In the genomic region with DNA sequence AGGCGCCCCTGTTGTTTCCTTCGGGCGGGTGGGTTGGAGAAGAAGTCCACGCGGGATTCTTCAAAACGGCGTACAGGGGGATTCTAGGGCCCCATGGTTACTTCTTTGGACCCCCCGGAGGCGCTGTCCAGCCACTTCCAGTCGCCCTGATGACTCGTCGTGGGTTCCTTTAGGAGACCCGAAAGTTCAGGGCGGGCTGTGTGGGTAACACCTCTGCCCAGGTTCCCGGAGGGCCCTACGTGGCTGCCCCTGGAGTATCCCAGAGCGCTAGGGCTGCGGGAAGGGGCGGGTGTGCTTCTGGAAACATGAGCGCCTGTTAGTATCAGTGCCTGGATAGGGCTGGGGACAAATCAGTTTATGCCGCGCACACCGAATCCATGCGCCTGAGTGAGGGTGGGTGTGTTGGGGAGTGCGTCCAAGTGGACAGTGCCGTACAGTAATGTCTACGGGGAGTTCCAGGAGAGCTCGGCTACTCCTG, we compare ENCODE assay signal across 6 cellular contexts. TPM values are rescaled to one million over a fixed set of nuclear protein-coding genes. Genes with fewer than 3 reads are reported as not detected.
DNase-seq lines count a peak whose midpoint lies in the region; ATAC-seq and TF ChIP-seq lines count a peak whose summit lies in the region.

No MANE protein-coding gene starts in this region.

- H3K27me3 ChIP-seq in AG04450 (ENCODE audit: control insufficient read depth, insufficient read depth, low read length): peaks cover 4% of the 10 kb centered on the region
- peaks cover 93% of the 10 kb centered on the region for H3K27me3 ChIP-seq in HUES64 (ENCODE audit: insufficient read depth, low read length)
- H3K27me3 ChIP-seq in adipocyte (replicated peaks; ENCODE audit: control insufficient read depth, insufficient read depth, low read length): no peaks in the 10 kb centered on the region
- peaks cover 9 to 46% of the 10 kb centered on the region in 2 donors for H3K27me3 ChIP-seq in muscle layer of colon (ENCODE audit: control insufficient read depth in 1 of 2, insufficient read depth in 2 of 2, low read length in 2 of 2)

- H3K9ac ChIP-seq in HUES64 (ENCODE audit: low read depth, low read length): no peak overlapping the region
- no peak overlapping the region for H3K9ac ChIP-seq in adipocyte (ENCODE audit: low read length)
- H3K9ac ChIP-seq in muscle layer of colon (ENCODE audit: low read length): no peak overlapping the region

- peaks cover 6% of the 10 kb centered on the region; the same call in 1 of the 2 replicates for H3K9me3 ChIP-seq in AG04450 (ENCODE audit: control insufficient read depth, insufficient read depth, low read length)
- H3K9me3 ChIP-seq in HUES64 (ENCODE audit: insufficient read depth, low read depth, low read length): no peaks in the 10 kb centered on the region
- no peaks in the 10 kb centered on the region for H3K9me3 ChIP-seq in adipocyte (ENCODE audit: control insufficient read depth, low read length)
- no peaks in the 10 kb centered on the region for H3K9me3 ChIP-seq in muscle layer of colon (ENCODE audit: low read length)

- 0 out of 2 replicates have a peak, but pooled peaks have one; percentile 7 for TF ChIP-seq CTCF in AG04450 (IDR thresholded peaks at IDR 0.05; ENCODE audit: low read depth, low read length)

- H3K4me1 ChIP-seq in HUES64 (ENCODE audit: insufficient read depth, low read length) (no peaks in the 10 kb centered on the region), adipocyte (ENCODE audit: control insufficient read depth, insufficient read depth, low read length) (peaks cover 1% of the 10 kb centered on the region), muscle layer of colon (ENCODE audit: insufficient read depth, low read length) (peaks cover 13% of the 10 kb centered on the region)

- 16% methylated on average over 28 of the region's 28 CpGs for WGBS in HUES64

- no peak for ATAC-seq in HG02938 (IDR thresholded peaks at IDR 0.05; ENCODE audit: unreplicated experiment)

- CTCF ChIA-PET in AG04450 (lab: Charles Lee): interaction anchor here (0.5 to 4.5 kb wide), 41 partner anchors 8 to 361 kb away, joined by 3 to 87 read pairs (median 4); partner anchors contain the start of gene TSR1

- H3K27ac ChIP-seq in AG04450 (ENCODE audit: low read depth, low read length) (peak overlapping the region; percentile 39), HUES64 (ENCODE audit: low read depth, low read length) (no peak overlapping the region), muscle layer of colon (ENCODE audit: low read depth, low read length) (peak overlapping the region; percentile 72)

- H3K36me3 ChIP-seq in HUES64 (ENCODE audit: insufficient read depth, low read length) (no peaks in the 10 kb centered on the region), adipocyte (ENCODE audit: control insufficient read depth, insufficient read depth, low read length, severe bottlenecking) (no peaks in the 10 kb centered on the region), muscle layer of colon (ENCODE audit: insufficient read depth, low read length) (no peaks in the 10 kb centered on the region)

- H3K4me3 ChIP-seq in AG04450 (ENCODE audit: low read depth, low read length) (peak overlapping the region; percentile 72), HUES64 (ENCODE audit: low read length) (peak overlapping the region; percentile 51), adipocyte (ENCODE audit: low read length) (peak overlapping the region; percentile 50), muscle layer of colon (ENCODE audit: low read depth in 1 of 2, low read length in 2 of 2) (peak overlapping the region; percentile 27 to 49)

- DNase-seq in AG04450 (ENCODE audit: low read depth, low spot score) (no peak), adipocyte (ENCODE audit: low read depth) (peak; percentile 57), foreskin melanocyte (no peak)

- POLR2A ChIA-PET in AG04450 (lab: Yijun Ruan, JAX): interaction anchor here (0.5 to 3.0 kb wide), 9 partner anchors 15 to 248 kb away, joined by 3 to 38 read pairs (median 4); no protein-coding TSS in a partner anchor

RNA-seq across cellular contexts. Expression of gene HIC1, which starts 0.6 kb away (rescaled TPM):
- polyA plus RNA-seq in AG04450 (2011; rRNA removed): 12.7 and 14.4 TPM in 2 replicates
- 13.7 and 15.8 TPM in 2 replicates for polyA minus RNA-seq in AG04450 (2011; rRNA and poly(A)+ RNA removed)
- polyA plus RNA-seq in HUES64 (2013, experiment 1 of 2): 0.15 TPM
- 0.32 TPM for polyA plus RNA-seq in HUES64 (2013, experiment 2 of 2)

RNA-seq across cellular contexts. Expression of gene OVCA2, which starts 12.5 kb away (rescaled TPM):
- 38.0 and 45.0 TPM in 2 replicates for polyA plus RNA-seq in AG04450 (2011; rRNA removed)
- 16.8 and 18.1 TPM in 2 replicates for polyA minus RNA-seq in AG04450 (2011; rRNA and poly(A)+ RNA removed)
- polyA plus RNA-seq in HUES64 (2013, experiment 1 of 2): 24.9 TPM
- 23.5 TPM for polyA plus RNA-seq in HUES64 (2013, experiment 2 of 2)

RNA-seq across cellular contexts. Expression of gene DPH1, which starts 24.3 kb away (rescaled TPM):
- 25.3 and 29.9 TPM in 2 replicates for polyA plus RNA-seq in AG04450 (2011; rRNA removed)
- 27.5 and 45.4 TPM in 2 replicates for polyA minus RNA-seq in AG04450 (2011; rRNA and poly(A)+ RNA removed)
- polyA plus RNA-seq in HUES64 (2013, experiment 1 of 2): 16.1 TPM
- 17.9 TPM for polyA plus RNA-seq in HUES64 (2013, experiment 2 of 2)

RNA-seq across cellular contexts. Expression of gene RTN4RL1, which starts 29.2 kb away (rescaled TPM):
- polyA plus RNA-seq in AG04450 (2011; rRNA removed): 0.02 and 0.04 TPM in 2 replicates
- not detected in 2 replicates for polyA minus RNA-seq in AG04450 (2011; rRNA and poly(A)+ RNA removed)
- polyA plus RNA-seq in HUES64 (2013, experiment 1 of 2): 0.30 TPM
- 0.57 TPM for polyA plus RNA-seq in HUES64 (2013, experiment 2 of 2)
